ENCODE assay signal across 9 cellular contexts in the genomic region with DNA sequence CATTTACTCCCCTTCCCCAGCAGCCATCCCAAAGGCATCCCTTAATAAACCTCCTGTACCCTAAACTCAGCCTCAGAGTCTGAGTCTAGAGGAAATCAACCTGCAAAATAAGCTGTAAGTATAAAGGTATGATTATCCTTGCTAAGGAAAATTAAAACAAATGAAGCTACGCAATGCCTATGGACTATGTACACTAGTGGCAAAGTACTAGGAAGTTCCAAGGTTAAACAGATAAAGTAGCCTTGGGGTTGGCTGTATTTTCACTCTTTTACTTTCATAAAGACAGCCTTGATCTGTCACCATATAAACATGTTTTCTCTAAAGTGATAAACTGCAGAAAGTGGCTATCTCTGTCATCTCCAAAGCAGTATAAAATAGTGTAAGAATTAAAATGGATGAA. TPM values are rescaled to one million over a fixed set of nuclear protein-coding genes. Genes with fewer than 3 reads are reported as not detected.
"Had no signal": no experiment of that assay in that cellular context is flagged by ENCODE, and none has a peak within 500 bp of the region (broad histone marks: within the 10 kb centered on the region; RNA-seq: fewer than 3 reads in every experiment).

No MANE protein-coding gene starts in this region.

- H3K4me2 ChIP-seq: KMS-11 had no signal

- H3K27ac ChIP-seq: HL-60, KMS-11 had no signal

- FAIRE-seq: HTR-8/SVneo, K562 had no signal

- DNase-seq: IMR-90, KBM-7, KG1 had no signal

- H3K4me3 ChIP-seq: K562 had no signal

- ATAC-seq: K562 had no signal

- H3K9ac ChIP-seq: KMS-11 had no signal

RNA-seq across cellular contexts. Expression of gene MAP3K15, which starts 35.9 kb away (rescaled TPM):
- total RNA-seq: HT-29 had no signal
- polyA plus RNA-seq: IgD-negative memory B cell had no signal
